ENCODE assay signal across 8 cellular contexts in the genomic region with DNA sequence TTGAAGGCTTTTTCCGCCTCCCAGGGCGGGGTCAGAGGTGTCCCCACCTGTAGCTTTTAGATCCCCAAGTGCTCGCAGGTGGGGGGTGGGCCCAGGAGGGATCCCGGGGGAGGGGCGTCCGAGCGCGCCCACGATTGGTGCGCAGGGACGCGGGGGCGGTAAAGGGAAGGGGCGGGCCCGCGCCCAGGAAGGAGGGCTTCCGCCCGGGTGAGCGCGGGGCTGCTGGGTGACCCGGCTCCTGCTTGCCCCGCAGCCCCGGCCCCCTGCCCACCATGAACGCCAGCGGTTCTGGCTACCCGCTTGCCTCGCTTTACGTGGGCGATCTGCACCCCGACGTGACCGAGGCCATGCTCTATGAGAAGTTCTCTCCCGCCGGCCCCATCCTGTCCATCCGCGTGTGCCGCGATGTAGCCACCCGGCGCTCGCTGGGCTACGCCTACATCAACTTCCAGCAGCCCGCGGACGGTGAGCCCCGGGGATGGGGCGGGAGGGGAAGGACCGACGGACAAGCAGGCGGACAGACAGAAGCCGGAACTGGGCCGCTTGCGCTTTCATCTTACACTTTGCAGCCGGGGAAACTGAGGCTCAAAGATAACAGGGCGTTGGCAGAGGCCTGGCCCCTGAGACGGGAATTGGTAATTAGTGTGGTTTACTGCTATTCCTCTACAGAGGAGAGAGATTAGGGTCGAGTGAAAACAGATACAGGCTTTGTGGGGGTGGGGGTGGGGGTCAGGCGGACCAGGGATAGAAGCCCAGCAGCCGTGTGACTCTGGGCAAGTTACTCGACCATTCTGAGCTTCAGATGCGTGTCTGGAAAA. TPM values are rescaled to one million over a fixed set of nuclear protein-coding genes. Genes with fewer than 3 reads are reported as not detected.
A peak's percentile ranks its signal among the peaks of the same experiment; 100 is the strongest.
DNase-seq lines count a peak whose midpoint lies in the region; ATAC-seq and TF ChIP-seq lines count a peak whose summit lies in the region.

A gene (plus strand): TSS at position 189 of the 818 bp plus-strand sequence. CDS start 84 bp downstream, at position 273.

- peak; percentile 70 for DNase-seq in EH (ENCODE audit: low read depth)
- DNase-seq in GM23248 = peak; percentile 85
- DNase-seq in MG63 = peak; percentile 78
- DNase-seq in activated naive CD8-positive, alpha-beta T cell treated with anti-CD3 and anti-CD28 coated beads, Interleukin-2, amount 10 ng/mL, durations not matched to agents 7 days and 5 days = peak; percentile 85
- peak; percentile 47 to 61 for DNase-seq in heart right ventricle
- DNase-seq in prostate gland (ENCODE audit: low spot score) = peak; percentile 68
- peak in 1 of 2 donors; percentile 75 for DNase-seq in vagina (ENCODE audit: extremely low spot score in 2 of 2)

- H3K36me3 ChIP-seq in GM23248 (ENCODE audit: low read depth) (peaks cover 36% of the 10 kb centered on the region), MG63 (peaks cover 68% of the 10 kb centered on the region), SU-DHL-6 (ENCODE audit: low read length) (peaks cover 16% of the 10 kb centered on the region), heart right ventricle (peaks cover 0 to 55% (median 28%) of the 10 kb centered on the region in 9 donors), prostate gland (peaks cover 0 to 6% of the 10 kb centered on the region in 2 donors), vagina (peaks cover 0 to 22% of the 10 kb centered on the region in 2 donors)

- intact Hi-C loops in heart right ventricle (cut with DNase I) (no loop called here), prostate gland (cut with DNase I) (no loop called here), vagina (cut with DNase I) (no loop called here)

- H3K9me3 ChIP-seq in GM23248 (ENCODE audit: low read depth) (no peaks in the 10 kb centered on the region), MG63 (no peaks in the 10 kb centered on the region), SU-DHL-6 (ENCODE audit: insufficient read depth, low read length) (no peaks in the 10 kb centered on the region), heart right ventricle (no peaks in the 10 kb centered on the region), prostate gland (no peaks in the 10 kb centered on the region), vagina (no peaks in the 10 kb centered on the region)

- H3K79me2 ChIP-seq in GM23248 (ENCODE audit: insufficient read depth) (peaks cover 18% of the 10 kb centered on the region), SU-DHL-6 (ENCODE audit: insufficient read depth, low read length) (peaks cover 7% of the 10 kb centered on the region; the same call in 1 of the 2 replicates)

- H2AFZ ChIP-seq in GM23248 (peak within 1 kb of the TSS; percentile 80), SU-DHL-6 (ENCODE audit: low read depth, low read length, severe bottlenecking) (peak within 1 kb of the TSS; percentile 96)

- TF ChIP-seq CTCF in SU-DHL-6 (IDR thresholded peaks at IDR 0.05; ENCODE audit: insufficient read depth, low read length, poor library complexity, severe bottlenecking) (no peak), heart right ventricle (IDR thresholded peaks at IDR 0.05) (no peak), prostate gland (IDR thresholded peaks at IDR 0.05) (no peak), vagina (IDR thresholded peaks at IDR 0.05) (no peak)

- TF ChIP-seq POLR2A in prostate gland (IDR thresholded peaks at IDR 0.05) (no peak), vagina (IDR thresholded peaks at IDR 0.05) (no peak)

- H3K4me3 ChIP-seq in GM23248 (peak within 1 kb of the TSS; percentile 81), MG63 (peak within 1 kb of the TSS; percentile 75), SU-DHL-6 (ENCODE audit: insufficient read depth, low read length, poor library complexity, severe bottlenecking) (peak within 1 kb of the TSS; percentile 68), heart right ventricle (peak within 1 kb of the TSS; percentile 26 to 75 (median 66)), prostate gland (peak within 1 kb of the TSS; percentile 63 to 64), vagina (peak within 1 kb of the TSS; percentile 53 to 57)

- H3K4me1 ChIP-seq in GM23248 (ENCODE audit: insufficient read depth) (peaks cover 3% of the 10 kb centered on the region; the same call in 1 of the 2 replicates), heart right ventricle (peaks cover 0 to 26% (median 12%) of the 10 kb centered on the region in 9 donors), prostate gland (replicated peaks) (no peaks in the 10 kb centered on the region), vagina (peaks cover 17% of the 10 kb centered on the region)

- peak within 1 kb of the TSS; percentile 70 for H3K27ac Mint-ChIP-seq in activated naive CD8-positive, alpha-beta T cell treated with anti-CD3 and anti-CD28 coated beads, Interleukin-2, amount 10 ng/mL, durations not matched to agents 7 days and 5 days

- H3K9me2 ChIP-seq in GM23248 (ENCODE audit: insufficient read depth) = no peaks in the 10 kb centered on the region
- H3K9me2 ChIP-seq in SU-DHL-6 (replicated peaks; ENCODE audit: insufficient read depth, low read length) = no peaks in the 10 kb centered on the region

- H3K27me3 ChIP-seq in GM23248 (replicated peaks; ENCODE audit: insufficient read depth) (no peaks in the 10 kb centered on the region), MG63 (no peaks in the 10 kb centered on the region), SU-DHL-6 (ENCODE audit: low read length) (no peaks in the 10 kb centered on the region), heart right ventricle (no peaks in the 10 kb centered on the region), prostate gland (replicated peaks; ENCODE audit: insufficient read depth) (no peaks in the 10 kb centered on the region), vagina (no peaks in the 10 kb centered on the region)

- ATAC-seq in activated naive CD8-positive, alpha-beta T cell treated with anti-CD3 and anti-CD28 coated beads, Interleukin-2, amount 10 ng/mL, durations not matched to agents 7 days and 5 days (ENCODE audit: low read depth) = peak; percentile 97
- ATAC-seq in heart right ventricle = peak; percentile 87 to 96 (median 91)

- H3F3A ChIP-seq in GM23248 (ENCODE audit: insufficient read depth) (peaks cover 45% of the 10 kb centered on the region), SU-DHL-6 (ENCODE audit: insufficient read depth) (peaks cover 38% of the 10 kb centered on the region)

- peaks cover 26% of the 10 kb centered on the region for H3K36me3 Mint-ChIP-seq in activated naive CD8-positive, alpha-beta T cell treated with anti-CD3 and anti-CD28 coated beads, Interleukin-2, amount 10 ng/mL, durations not matched to agents 7 days and 5 days

- peak within 1 kb of the TSS; percentile 89 for H3K4me3 Mint-ChIP-seq in activated naive CD8-positive, alpha-beta T cell treated with anti-CD3 and anti-CD28 coated beads, Interleukin-2, amount 10 ng/mL, durations not matched to agents 7 days and 5 days

- H4K20me1 ChIP-seq in GM23248 (ENCODE audit: insufficient read depth) (no peaks in the 10 kb centered on the region), SU-DHL-6 (ENCODE audit: low read depth, low read length) (no peaks in the 10 kb centered on the region)

- H3K4me1 Mint-ChIP-seq in activated naive CD8-positive, alpha-beta T cell treated with anti-CD3 and anti-CD28 coated beads, Interleukin-2, amount 10 ng/mL, durations not matched to agents 7 days and 5 days = peaks cover 32% of the 10 kb centered on the region

- WGBS in GM23248 (ENCODE audit: low coverage in 1 of 2, low lambda C conversion rate in 2 of 2, missing lambda C conversion rate in 2 of 2), 2 experiments = 1 to 3% methylated on average over 36 to 56 of the region's 61 CpGs
- 1 to 2% methylated on average over 61 of the region's 61 CpGs for WGBS in heart right ventricle, 2 donors
- WGBS in prostate gland = 2% methylated on average over 61 of the region's 61 CpGs

- H3K27ac ChIP-seq in GM23248 (0 out of 2 replicates have a peak within 1 kb of the TSS, but pooled peaks have one; percentile 3), SU-DHL-6 (ENCODE audit: low read depth, low read length) (peak within 1 kb of the TSS; percentile 48), heart right ventricle (peak within 1 kb of the TSS in 1 of 10 donors; percentile 55), prostate gland (peak within 1 kb of the TSS in 1 of 2 donors; percentile 20), vagina (no peak within 1 kb of the TSS)

- H3K9ac ChIP-seq in GM23248 = peak within 1 kb of the TSS; percentile 75
- peak within 1 kb of the TSS; percentile 73 for H3K9ac ChIP-seq in SU-DHL-6 (ENCODE audit: low read length)

- POLR2A ChIA-PET in activated naive CD8-positive, alpha-beta T cell treated with anti-CD3 and anti-CD28 coated beads, Interleukin-2, amount 10 ng/mL, durations not matched to agents 7 days and 5 days (lab: Charles Lee) = interaction anchor here (0.6 to 1.5 kb wide), 9 partner anchors 10 to 61 kb away, joined by 3 to 8 read pairs (median 3); a partner anchor contains a TSS

- H3K9me3 Mint-ChIP-seq in activated naive CD8-positive, alpha-beta T cell treated with anti-CD3 and anti-CD28 coated beads, Interleukin-2, amount 10 ng/mL, durations not matched to agents 7 days and 5 days = no peaks in the 10 kb centered on the region

- no peaks in the 10 kb centered on the region for H3K27me3 Mint-ChIP-seq in activated naive CD8-positive, alpha-beta T cell treated with anti-CD3 and anti-CD28 coated beads, Interleukin-2, amount 10 ng/mL, durations not matched to agents 7 days and 5 days

- H3K4me2 ChIP-seq in GM23248 (ENCODE audit: unreplicated experiment) (peak within 1 kb of the TSS; percentile 83), SU-DHL-6 (ENCODE audit: low read depth, low read length, poor library complexity, severe bottlenecking) (peak within 1 kb of the TSS; percentile 82)

- in situ Hi-C loops in GM23248 (cut with MboI) = no loop called here

RNA-seq across cellular contexts. Expression of the gene that starts here (rescaled TPM):
- 5.9 and 33.5 TPM in 2 replicates for total RNA-seq in GM23248 (2014; rRNA removed; shearing (Covaris generic))
- polyA plus RNA-seq in GM23248 (2016; fragmentation: Nextera tagmentation; extraction: Ambion mirVana) (7.8 and 10.4 TPM in 2 replicates), heart right ventricle (10 to 100 TPM in 1 of 2 donors, 1 to 10 TPM in 1; 2.6 to 14.3 TPM)
- 9.1 and 10.0 TPM in 2 replicates for total RNA-seq in MG63 (2014; rRNA removed; shearing (Covaris generic); ENCODE audit: low replicate concordance)
- total RNA-seq in activated naive CD8-positive, alpha-beta T cell treated with anti-CD3 and anti-CD28 coated beads, Interleukin-2, amount 10 ng/mL, durations not matched to agents 7 days and 5 days = 10 to 100 TPM; 87.0 to 90.2 TPM
- total RNA-seq in heart right ventricle (1 to 10 TPM in 9 of 10 donors, under 1 TPM in 1; 0.89 to 3.4 (median 1.8) TPM), prostate gland (10 to 100 TPM; 35.6 to 48.9 TPM), vagina (19.6 TPM)
